Comparison of ENCODE assay signal across 1 cellular context in genomic region chr5:181164076-181164952, GRCh38.
A peak's percentile ranks its signal among the peaks of the same experiment; 100 is the strongest.
TF ChIP-seq lines count a peak whose summit lies in the region.

No MANE protein-coding gene starts in this region.

TF ChIP-seq in HepG2, 621 proteins besides CTCF, POLR2A, EP300 and RAD21:
- TF ChIP-seq DR1 (CRISPR knock-in tag; IDR thresholded peaks at IDR 0.05) = no peak
- no peak for TF ChIP-seq ARNT2 (CRISPR knock-in tag; IDR thresholded peaks at IDR 0.05; ENCODE audit: low read depth)
- 0 out of 2 replicates have a peak, but pooled peaks have one; percentile 54 for TF ChIP-seq SSRP1 (CRISPR knock-in tag; IDR thresholded peaks at IDR 0.05)
